10 cellular contexts compared by ENCODE assay signal in the genomic region with DNA sequence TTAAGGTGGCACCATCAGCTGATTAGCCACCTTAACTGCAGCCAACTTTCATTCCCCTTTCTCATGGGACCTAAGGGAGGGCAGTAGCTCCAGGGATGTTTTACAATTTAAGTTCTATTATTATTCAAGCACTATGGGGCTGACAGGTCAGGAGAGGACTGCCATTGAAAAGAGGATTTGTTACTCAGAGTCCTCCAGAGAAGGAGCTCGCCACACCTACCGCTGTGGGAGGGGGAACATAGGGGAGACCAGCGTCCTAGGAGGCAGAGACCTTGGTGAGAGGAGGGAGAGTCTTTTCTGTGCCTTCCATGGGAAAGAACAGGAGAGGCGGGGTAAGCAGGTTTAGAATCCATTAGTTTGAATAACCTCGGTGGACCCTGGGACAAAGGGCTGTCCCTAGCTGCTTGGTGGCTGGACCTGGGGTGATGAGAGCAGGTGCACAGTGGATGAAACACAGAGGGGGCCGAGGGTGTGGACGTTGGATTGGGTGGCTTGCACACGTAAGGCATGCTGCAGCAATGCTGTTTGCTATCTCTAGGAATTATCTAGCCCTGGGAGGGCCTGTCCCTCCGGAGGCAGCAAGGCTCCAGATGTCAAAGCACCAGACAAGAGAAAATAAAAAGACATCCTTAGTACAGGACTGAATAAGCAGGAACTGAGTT. TPM values are rescaled to one million over a fixed set of nuclear protein-coding genes. Genes with fewer than 3 reads are reported as not detected.
A peak's percentile ranks its signal among the peaks of the same experiment; 100 is the strongest.
DNase-seq lines count a peak whose midpoint lies in the region; ATAC-seq and TF ChIP-seq lines count a peak whose summit lies in the region.
"Had no signal": no experiment of that assay in that cellular context is flagged by ENCODE, and none has a peak within 500 bp of the region (broad histone marks: within the 10 kb centered on the region; RNA-seq: fewer than 3 reads in every experiment).

No MANE protein-coding gene starts in this region.

- peaks cover 0 to 8% (median 0%) of the 10 kb centered on the region in 9 donors for H3K27me3 ChIP-seq in heart left ventricle
- no peaks in the 10 kb centered on the region for H3K27me3 ChIP-seq in transverse colon

- no peaks in the 10 kb centered on the region for H3K9me3 ChIP-seq in heart left ventricle
- no peaks in the 10 kb centered on the region for H3K9me3 ChIP-seq in mesodermal cell (ENCODE audit: control insufficient read depth, low read length)
- H3K9me3 ChIP-seq in transverse colon, result no peaks in the 10 kb centered on the region

- WGBS in heart left ventricle, 4 donors, result 40 to 59% (median 47%) methylated on average over 9 of the region's 9 CpGs
- WGBS in mesodermal cell (ENCODE audit: insufficient coverage in 2 of 2), 2 experiments, result 56 to 59% methylated on average over 7 to 9 of the region's 9 CpGs
- WGBS in transverse colon (ENCODE audit: low coverage in 1 of 2), 2 donors, result 59 to 70% methylated on average over 2 to 9 of the region's 9 CpGs

- no peaks in the 10 kb centered on the region for H3K36me3 ChIP-seq in heart left ventricle
- H3K36me3 ChIP-seq in mesodermal cell (ENCODE audit: control insufficient read depth, insufficient read depth, low read length), result no peaks in the 10 kb centered on the region
- H3K36me3 ChIP-seq in transverse colon, result no peaks in the 10 kb centered on the region

- TF ChIP-seq CTCF in heart left ventricle (IDR thresholded peaks at IDR 0.05) (no peak), transverse colon (IDR thresholded peaks at IDR 0.05) (no peak)

- ATAC-seq in heart left ventricle (no peak), left cardiac atrium (no peak), GM18520 (IDR thresholded peaks at IDR 0.05; ENCODE audit: unreplicated experiment) (no peak)
- peak; percentile 14 to 24 for ATAC-seq in activated naive CD4-positive, alpha-beta T cell treated with anti-CD3 and anti-CD28 coated beads, Interleukin-2, amount 50 U/mL, for 72 hours

- H3K4me3 ChIP-seq in heart left ventricle (peak overlapping the region in 7 of 12 donors; percentile 20 to 58 (median 51)), mesodermal cell (ENCODE audit: extremely low read depth, insufficient read depth, low read length, poor library complexity, severe bottlenecking) (no peak overlapping the region), transverse colon (no peak overlapping the region)

- in situ Hi-C loops in transverse colon (cut with MboI; ENCODE audit: low pct_ligation_motif_present in 1 of 4, low pct_unique_long_range_greater_than_20kb in 1 of 4, low sequenced_read_pairs in 3 of 4), result no loop called here

- H3K27ac ChIP-seq in heart left ventricle (peak overlapping the region in 9 of 12 donors; percentile 9 to 92 (median 80)), mesodermal cell (ENCODE audit: low read depth, low read length, severe bottlenecking) (peak overlapping the region; percentile 52), transverse colon (peak overlapping the region; percentile 83 to 93 (median 86))

- H3K27ac Mint-ChIP-seq in activated naive CD4-positive, alpha-beta T cell treated with anti-CD3 and anti-CD28 coated beads, Interleukin-2, amount 50 U/mL, for 72 hours, result peak overlapping the region; percentile 95 to 100

- DNase-seq in heart left ventricle (no peak), left cardiac atrium (no peak), transverse colon (no peak), NCI-H1105 treated with DMSO at 0.1 percent for 48 hours (lab: John Stamatoyannopoulos, UW) (no peak), cerebellar nuclear complex (lab: John Stamatoyannopoulos, UW) (no peak)
- DNase-seq in activated naive CD4-positive, alpha-beta T cell treated with anti-CD3 and anti-CD28 coated beads, Interleukin-2, amount 50 U/mL, for 72 hours (ENCODE audit: low spot score in 2 of 2), result no peak
- DNase-seq: activated CD4-positive, CD25-positive, alpha-beta regulatory T cell treated with anti-CD3 and anti-CD28 coated beads, Interleukin-2, amount 50 U/mL, for 72 hours; cortex of kidney had no signal

- H3K36me3 Mint-ChIP-seq in activated naive CD4-positive, alpha-beta T cell treated with anti-CD3 and anti-CD28 coated beads, Interleukin-2, amount 50 U/mL, for 72 hours, result peaks cover 12 to 22% of the 10 kb centered on the region in 2 donors

- peaks cover 0 to 7% of the 10 kb centered on the region in 2 donors for H3K9me3 Mint-ChIP-seq in activated naive CD4-positive, alpha-beta T cell treated with anti-CD3 and anti-CD28 coated beads, Interleukin-2, amount 50 U/mL, for 72 hours

- TF ChIP-seq POLR2A in heart left ventricle (IDR thresholded peaks at IDR 0.05), result no peak
- no peak for TF ChIP-seq POLR2A in transverse colon (IDR thresholded peaks at IDR 0.05)

- TF ChIP-seq EP300 in transverse colon (IDR thresholded peaks at IDR 0.05; ENCODE audit: low read depth), result no peak

- H3K4me1 ChIP-seq in heart left ventricle, result peaks cover 0 to 50% (median 11%) of the 10 kb centered on the region in 12 donors
- peaks cover 17% of the 10 kb centered on the region for H3K4me1 ChIP-seq in mesodermal cell (ENCODE audit: control insufficient read depth, insufficient read depth, low read length, poor library complexity, severe bottlenecking)
- H3K4me1 ChIP-seq in transverse colon, result peaks cover 7 to 34% (median 18%) of the 10 kb centered on the region in 4 donors

- intact Hi-C loops in heart left ventricle (cut with DNase I), result loop anchor here in 2 of 10 donors (5.0 kb wide), 2 partner anchors 57 to 72 kb away; no protein-coding TSS in a partner anchor
- intact Hi-C loops in left cardiac atrium (cut with DNase I), result no loop called here
- intact Hi-C loops in transverse colon (cut with DNase I; ENCODE audit: low total_unique reads), result no loop called here

RNA-seq across cellular contexts. Expression of gene ATP10A, which starts 14.2 kb away (rescaled TPM):
- total RNA-seq in heart left ventricle, result 1 to 10 TPM in 5 of 9 donors, under 1 TPM in 4; 0.55 to 3.3 (median 1.0) TPM
- 1 to 10 TPM in 1 of 2 donors, under 1 TPM in 1; 0.53 to 2.0 TPM for polyA plus RNA-seq in heart left ventricle
- 1 to 10 TPM; 2.4 to 5.1 TPM for total RNA-seq in left cardiac atrium
- 10 to 100 TPM; 16.6 to 44.6 TPM for total RNA-seq in activated naive CD4-positive, alpha-beta T cell treated with anti-CD3 and anti-CD28 coated beads, Interleukin-2, amount 50 U/mL, for 72 hours
- 0.66 TPM for polyA plus RNA-seq in mesodermal cell (2013, experiment 1 of 2)
- 0.71 TPM for polyA plus RNA-seq in mesodermal cell (2013, experiment 2 of 2)
- total RNA-seq in transverse colon, result 1 to 10 TPM; 1.4 to 10.0 (median 3.6) TPM

Comparison
In these comparisons a context has a peak if more than half of its experiments do, and no peak if none do; other contexts are left out.
1. ATAC-seq: peak in activated naive CD4-positive, alpha-beta T cell treated with anti-CD3 and anti-CD28 coated beads, Interleukin-2, amount 50 U/mL, for 72 hours (2 of 2); none in heart left ventricle (0 of 4), left cardiac atrium (0 of 2) and GM18520 (single experiment).
2. H3K4me3 ChIP-seq: peak in heart left ventricle (7 of 12); none in mesodermal cell (single experiment) and transverse colon (0 of 4).
3. Peak in every context shown above with its lines, with median percentiles within 50 percentile points of each other: H3K27ac ChIP-seq.